8 cellular contexts compared by ENCODE assay signal in the genomic region with DNA sequence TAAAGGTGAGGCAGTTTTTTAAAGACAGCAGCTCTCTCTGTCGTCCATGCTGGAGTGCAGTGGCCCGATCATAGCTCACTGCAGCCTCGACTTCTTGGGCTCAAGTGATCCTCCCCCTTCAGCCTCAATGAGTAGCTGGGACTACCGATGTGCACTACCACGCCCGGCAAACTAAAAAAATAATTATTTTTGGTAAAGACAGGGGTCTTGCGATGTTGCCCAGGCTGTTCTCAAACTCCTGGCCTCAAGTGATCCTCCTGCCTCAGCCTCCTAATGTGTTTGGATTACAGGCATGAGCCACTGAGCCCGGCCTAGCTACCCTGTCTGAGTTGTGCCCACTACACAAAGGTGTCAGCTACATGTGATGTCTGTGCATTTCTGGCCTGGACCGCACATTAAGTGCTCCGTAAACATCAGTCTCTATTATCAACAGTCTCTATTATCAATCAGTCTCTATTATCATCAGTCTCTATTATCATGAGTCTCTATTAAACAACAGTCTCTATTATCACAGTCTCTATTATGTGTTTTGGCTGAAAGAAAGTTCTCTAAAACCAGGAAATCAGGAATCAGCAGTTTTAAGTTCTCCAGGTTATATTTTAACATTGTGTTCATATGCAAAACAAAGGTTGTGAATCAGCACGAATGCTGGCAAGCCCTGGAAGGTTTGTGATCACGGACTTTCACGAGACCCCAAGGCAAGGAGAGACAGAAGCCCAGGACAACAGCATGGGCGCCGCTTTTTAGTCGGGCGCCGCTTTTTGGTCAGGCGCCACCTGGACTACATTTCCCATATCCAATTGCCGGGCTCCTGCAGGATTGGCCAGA. TPM values are rescaled to one million over a fixed set of nuclear protein-coding genes. Genes with fewer than 3 reads are reported as not detected.
DNase-seq lines count a peak whose midpoint lies in the region; ATAC-seq, FAIRE-seq and TF ChIP-seq lines count a peak whose summit lies in the region.

No MANE protein-coding gene starts in this region.

- intact Hi-C loops in kidney (cut with DNase I): no loop called here

- H3K9me3 ChIP-seq in kidney (ENCODE audit: control insufficient read depth in 1 of 2, low read length in 2 of 2): no peaks in the 10 kb centered on the region

- peaks cover 0 to 15% of the 10 kb centered on the region in 2 donors for H3K4me1 ChIP-seq in kidney (ENCODE audit: control insufficient read depth in 1 of 2, insufficient read depth in 1 of 2, low read depth in 1 of 2, low read length in 2 of 2)

- H3K36me3 ChIP-seq in kidney (ENCODE audit: control insufficient read depth in 1 of 2, insufficient read depth in 2 of 2, low read length in 2 of 2): no peaks in the 10 kb centered on the region

- no peak for TF ChIP-seq CTCF in kidney (IDR thresholded peaks at IDR 0.05; ENCODE audit: borderline replicate concordance, extremely low read depth, insufficient read depth)

- no peaks in the 10 kb centered on the region for H3K9me3 Mint-ChIP-seq in activated naive CD8-positive, alpha-beta T cell (ENCODE audit: low read depth)

- H3K27me3 Mint-ChIP-seq in activated naive CD8-positive, alpha-beta T cell: peaks cover 1% of the 10 kb centered on the region

- peak overlapping the region; percentile 89 for H3K4me3 Mint-ChIP-seq in activated naive CD8-positive, alpha-beta T cell

- no peak for ATAC-seq in GM21786 (IDR thresholded peaks at IDR 0.05; ENCODE audit: unreplicated experiment)

- DNase-seq in activated CD4-positive, alpha-beta T cell treated with anti-CD3 and anti-CD28 coated beads, Interleukin-2, amount 50 U/mL, for 48 hours: peak; percentile 4 to 8
- DNase-seq in activated CD4-positive, alpha-beta T cell treated with anti-CD3 and anti-CD28 coated beads for 48 hours: no peak
- DNase-seq in kidney (no peak), SW 1271 (lab: John Stamatoyannopoulos, UW) (no peak), NCI-H2196 (lab: John Stamatoyannopoulos, UW; ENCODE audit: unreplicated experiment) (no peak)

- peak overlapping the region; percentile 95 for H3K27ac Mint-ChIP-seq in activated naive CD8-positive, alpha-beta T cell

- peak overlapping the region in 1 of 2 donors; percentile 88 for H3K9ac ChIP-seq in kidney (ENCODE audit: low read length in 2 of 2)

- FAIRE-seq in kidney (lab: Jason Lieb, UNC): no peak

- H3K27ac ChIP-seq in kidney (ENCODE audit: low read depth in 2 of 2, low read length in 2 of 2) (peak overlapping the region; percentile 87 to 93), temporal lobe (ENCODE audit: low read depth, low read length) (peak overlapping the region; percentile 70)

- H3K4me1 Mint-ChIP-seq in activated naive CD8-positive, alpha-beta T cell (ENCODE audit: low read depth): peaks cover 23% of the 10 kb centered on the region

- no peaks in the 10 kb centered on the region for H3K36me3 Mint-ChIP-seq in activated naive CD8-positive, alpha-beta T cell

- H3K4me3 ChIP-seq in kidney (ENCODE audit: low read length in 2 of 2): peak overlapping the region; percentile 84 to 98

RNA-seq across cellular contexts. Expression of a gene that starts 0.7 kb away (rescaled TPM):
- total RNA-seq in kidney (30.3 TPM), temporal lobe (22.6 TPM)
- polyA plus RNA-seq in kidney (ENCODE audit: insufficient read depth, low read depth, low replicate concordance): 22.5 TPM

Comparison
In these comparisons a context has a peak if more than half of its experiments do, and no peak if none do; other contexts are left out.
1. DNase-seq: peak in activated CD4-positive, alpha-beta T cell treated with anti-CD3 and anti-CD28 coated beads, Interleukin-2, amount 50 U/mL, for 48 hours (2 of 2); none in activated CD4-positive, alpha-beta T cell treated with anti-CD3 and anti-CD28 coated beads for 48 hours (single experiment), kidney (single experiment), SW 1271 (0 of 2) and NCI-H2196 (single experiment).